In the genomic region with DNA sequence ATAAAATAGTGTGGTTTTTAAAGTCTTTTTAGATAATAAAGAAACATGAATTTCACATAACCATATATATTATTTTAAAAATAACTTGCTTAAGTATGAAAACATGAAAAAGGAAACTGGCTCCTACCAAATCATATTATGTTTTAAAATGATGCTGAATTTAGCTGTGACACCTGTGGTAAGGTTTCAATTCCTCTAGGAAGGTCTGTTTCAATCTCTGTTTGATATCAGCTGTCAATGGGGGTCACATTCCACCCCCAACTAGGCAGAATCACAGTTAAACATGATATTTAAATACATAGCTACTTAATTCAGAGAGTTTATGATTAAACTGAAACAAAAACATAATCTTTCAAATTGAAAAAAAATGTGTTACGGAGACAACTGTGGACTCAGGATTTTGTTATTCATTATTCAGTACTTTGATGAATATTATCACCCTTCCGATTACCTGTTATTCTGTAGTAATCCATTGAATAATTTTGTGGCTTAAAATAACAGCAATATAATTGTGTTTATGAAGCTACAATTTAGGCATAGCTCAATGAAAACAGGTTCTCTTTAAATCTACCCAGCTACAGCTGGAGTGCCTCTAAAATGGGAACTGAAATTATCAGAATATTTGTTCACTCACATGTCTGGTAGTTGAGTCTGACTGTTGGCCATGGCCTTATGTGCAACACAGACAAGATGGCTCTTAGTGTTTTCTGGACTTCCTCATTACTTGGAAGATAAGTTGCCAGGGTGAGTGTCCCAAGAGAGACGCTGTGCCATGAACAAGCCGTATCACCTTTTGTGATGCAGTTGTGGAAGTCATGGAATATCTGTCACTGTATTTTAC, we compare ENCODE assay signal across 11 cellular contexts.
DNase-seq lines count a peak whose midpoint lies in the region; ATAC-seq and TF ChIP-seq lines count a peak whose summit lies in the region.
"Had no signal": no experiment of that assay in that cellular context is flagged by ENCODE, and none has a peak within 500 bp of the region (broad histone marks: within the 10 kb centered on the region; RNA-seq: fewer than 3 reads in every experiment).

No MANE protein-coding gene starts in this region.

- BruUV-seq in OCI-LY7 (replicated peaks; lab: Mats Ljungman, UMichigan), result no TSS peak

- no peak for TF ChIP-seq CTCF in OCI-LY7 (conservative IDR thresholded peaks at IDR 0.05; ENCODE audit: low read length)

- H3K4me2 ChIP-seq in OCI-LY7 (ENCODE audit: low read length), result peak overlapping the region; percentile 66

- H2AFZ ChIP-seq in OCI-LY7 (ENCODE audit: low read length), result peak overlapping the region; percentile 86

- no peaks in the 10 kb centered on the region for H4K20me1 ChIP-seq in OCI-LY7 (ENCODE audit: insufficient read depth, low read length)

- intact Hi-C loops in OCI-LY7 (cut with micrococcal nuclease; ENCODE audit: unreplicated experiment), result loop anchor here (1.0 to 10.0 kb wide), 4 partner anchors 19 to 827 kb away; no protein-coding TSS in a partner anchor

- peak overlapping the region; percentile 46 for H3K4me3 ChIP-seq in OCI-LY7 (ENCODE audit: low read depth, low read length, poor library complexity, severe bottlenecking)
- H3K4me3 ChIP-seq: tibial nerve had no signal

- no peaks in the 10 kb centered on the region for H3K79me2 ChIP-seq in OCI-LY7 (ENCODE audit: insufficient read depth, low read depth, low read length)

- H3K36me3 Mint-ChIP-seq in activated T-cell treated with anti-CD3 and anti-CD28 coated beads, Interleukin-2, amount 50 U/mL, for 4 hours (ENCODE audit: insufficient read depth), result no peaks in the 10 kb centered on the region
- H3K36me3 Mint-ChIP-seq: CD4-positive, CD25-positive, alpha-beta regulatory T cell had no signal

- H3K27me3 Mint-ChIP-seq in activated T-cell treated with anti-CD3 and anti-CD28 coated beads, Interleukin-2, amount 50 U/mL, for 4 hours (ENCODE audit: low read depth), result no peaks in the 10 kb centered on the region
- H3K27me3 Mint-ChIP-seq: CD4-positive, CD25-positive, alpha-beta regulatory T cell had no signal

- H3K4me1 Mint-ChIP-seq in activated T-cell treated with anti-CD3 and anti-CD28 coated beads, Interleukin-2, amount 50 U/mL, for 4 hours (ENCODE audit: low read depth), result no peaks in the 10 kb centered on the region
- H3K4me1 Mint-ChIP-seq: CD4-positive, CD25-positive, alpha-beta regulatory T cell had no signal

- ATAC-seq in GM18508 (IDR thresholded peaks at IDR 0.05; ENCODE audit: insufficient read depth, unreplicated experiment) (peak; percentile 93), GM21381 (IDR thresholded peaks at IDR 0.05; ENCODE audit: unreplicated experiment) (peak; percentile 94), HG03064 (IDR thresholded peaks at IDR 0.05; ENCODE audit: low read depth, unreplicated experiment) (peak; percentile 97)
- ATAC-seq in activated T-cell treated with anti-CD3 and anti-CD28 coated beads, Interleukin-2, amount 50 U/mL, for 4 hours, result no peak

- DNase-seq in OCI-LY7 (ENCODE audit: low spot score) (peak; percentile 91), OCI-M2 (lab: John Stamatoyannopoulos, UW; ENCODE audit: unreplicated experiment) (no peak), DMS53 (lab: John Stamatoyannopoulos, UW) (no peak)
- no peak for DNase-seq in activated CD4-positive, alpha-beta T cell treated with anti-CD3 and anti-CD28 coated beads for 1 hour
- no peak for DNase-seq in activated T-cell treated with anti-CD3 and anti-CD28 coated beads, Interleukin-2, amount 50 U/mL, for 4 hours
- DNase-seq: CD4-positive, CD25-positive, alpha-beta regulatory T cell; islet precursor cell had no signal

- peak overlapping the region; percentile 99 for H3K27ac ChIP-seq in OCI-LY7 (ENCODE audit: low read depth, low read length, poor library complexity, severe bottlenecking)
- H3K27ac ChIP-seq: tibial nerve had no signal

- CTCF ChIA-PET in OCI-LY7 (lab: Charles Lee; ENCODE audit: unreplicated experiment), result interaction anchor here (3.0 kb wide), 1 partner anchor 14 kb away, joined by 10 read pairs; no protein-coding TSS in a partner anchor

- peaks cover 78% of the 10 kb centered on the region for H3K36me3 ChIP-seq in OCI-LY7 (ENCODE audit: insufficient read depth, low read length)
- H3K36me3 ChIP-seq: tibial nerve had no signal

- H3K9me3 ChIP-seq in OCI-LY7 (ENCODE audit: low read length), result peaks cover 30% of the 10 kb centered on the region; the same call in 1 of the 2 replicates
- H3K9me3 ChIP-seq: tibial nerve had no signal

- POLR2A ChIA-PET in OCI-LY7 (lab: Charles Lee), result interaction anchor here (0.6 to 3.5 kb wide), 15 partner anchors 9 to 762 kb away, joined by 3 to 47 read pairs (median 4); no protein-coding TSS in a partner anchor

- H3K4me3 Mint-ChIP-seq in activated T-cell treated with anti-CD3 and anti-CD28 coated beads, Interleukin-2, amount 50 U/mL, for 4 hours, result no peak overlapping the region
- H3K4me3 Mint-ChIP-seq: CD4-positive, CD25-positive, alpha-beta regulatory T cell had no signal

- peaks cover 12% of the 10 kb centered on the region for H3K9me3 Mint-ChIP-seq in activated T-cell treated with anti-CD3 and anti-CD28 coated beads, Interleukin-2, amount 50 U/mL, for 4 hours

- peaks cover 82% of the 10 kb centered on the region for H3K4me1 ChIP-seq in OCI-LY7 (ENCODE audit: insufficient read depth, low read length, poor library complexity, severe bottlenecking)
- H3K4me1 ChIP-seq: tibial nerve had no signal

- no peaks in the 10 kb centered on the region for H3K9me2 ChIP-seq in OCI-LY7 (ENCODE audit: insufficient read depth, low read length)

Comparison
In these comparisons a context has a peak if more than half of its experiments do, and no peak if none do; other contexts are left out.
1. ATAC-seq: peak in GM18508 (single experiment), GM21381 (single experiment) and HG03064 (single experiment); none in activated T-cell treated with anti-CD3 and anti-CD28 coated beads, Interleukin-2, amount 50 U/mL, for 4 hours (0 of 2).